8 cellular contexts compared by ENCODE assay signal in genomic region chr17:21252289-21252874, GRCh38. TPM values are rescaled to one million over a fixed set of nuclear protein-coding genes. Genes with fewer than 3 reads are reported as not detected.
DNase-seq lines count a peak whose midpoint lies in the region; ATAC-seq and TF ChIP-seq lines count a peak whose summit lies in the region.

No MANE protein-coding gene starts in this region.

- peak; percentile 6 for ATAC-seq in GM18502 (IDR thresholded peaks at IDR 0.05; ENCODE audit: poor library complexity, unreplicated experiment)
- 0 out of 2 replicates have a peak, but pooled peaks have one; percentile 7 for ATAC-seq in PC-3
- ATAC-seq in GM19455 (IDR thresholded peaks at IDR 0.05; ENCODE audit: unreplicated experiment), result no peak

- no peaks in the 10 kb centered on the region for H4K20me1 ChIP-seq in PC-3 (ENCODE audit: low read length)

- H3K27me3 ChIP-seq in PC-3 (ENCODE audit: low read length) (no peaks in the 10 kb centered on the region), esophagus squamous epithelium (no peaks in the 10 kb centered on the region), rectal smooth muscle tissue (ENCODE audit: control insufficient read depth, insufficient read depth, low read length) (no peaks in the 10 kb centered on the region)

- POLR2A ChIA-PET in PC-3 (lab: Charles Lee; ENCODE audit: unreplicated experiment), result no interaction called here

- H3K27ac ChIP-seq in PC-3 (ENCODE audit: low read length) (no peak overlapping the region), esophagus squamous epithelium (peak overlapping the region; percentile 40 to 89 (median 79)), rectal smooth muscle tissue (ENCODE audit: low read depth, low read length) (no peak overlapping the region)

- no peaks in the 10 kb centered on the region for H3K79me2 ChIP-seq in PC-3 (ENCODE audit: low read length)

- WGBS in esophagus squamous epithelium, 2 donors, result 0 to 38% methylated on average over 4 to 8 of the region's 16 CpGs

- no TSS peak for BruUV-seq in PC-3 (replicated peaks; lab: Mats Ljungman, UMichigan)

- peak overlapping the region; percentile 47; the same call in 1 of the 2 replicates for H2AFZ ChIP-seq in PC-3 (ENCODE audit: low read length)

- DNase-seq in PC-3 (no peak), esophagus squamous epithelium (lab: John Stamatoyannopoulos, UW) (no peak), A172 (ENCODE audit: low spot score) (no peak), C1 segment of cervical spinal cord (lab: John Stamatoyannopoulos, UW) (no peak)
- no peak for DNase-seq in activated CD4-positive, alpha-beta T cell treated with anti-CD3 and anti-CD28 coated beads, Interleukin-2, amount 50 U/mL, for 1 hour

- TF ChIP-seq POLR2A in esophagus squamous epithelium (IDR thresholded peaks at IDR 0.05), result no peak

- CTCF ChIA-PET in PC-3 (lab: Charles Lee), result no interaction called here

- H3K9me3 ChIP-seq in PC-3 (ENCODE audit: low read length) (no peaks in the 10 kb centered on the region), esophagus squamous epithelium (no peaks in the 10 kb centered on the region)

- H3K4me1 ChIP-seq in PC-3 (ENCODE audit: insufficient read depth, low read length), result peaks cover 8% of the 10 kb centered on the region
- H3K4me1 ChIP-seq in esophagus squamous epithelium, result peaks cover 13 to 35% (median 22%) of the 10 kb centered on the region in 3 donors
- H3K4me1 ChIP-seq in rectal smooth muscle tissue (ENCODE audit: control insufficient read depth, insufficient read depth, low read length), result peaks cover 3% of the 10 kb centered on the region

- H3F3A ChIP-seq in PC-3 (ENCODE audit: low read length, unreplicated experiment), result no peaks in the 10 kb centered on the region

- H3K4me3 ChIP-seq in PC-3 (ENCODE audit: low read length) (peak overlapping the region; percentile 55), esophagus squamous epithelium (peak overlapping the region; percentile 47 to 83 (median 60)), rectal smooth muscle tissue (ENCODE audit: low read length) (peak overlapping the region; percentile 70)

- no peaks in the 10 kb centered on the region for H3K36me3 ChIP-seq in PC-3 (ENCODE audit: low read depth, low read length)
- H3K36me3 ChIP-seq in esophagus squamous epithelium, result no peaks in the 10 kb centered on the region
- H3K36me3 ChIP-seq in rectal smooth muscle tissue (ENCODE audit: control insufficient read depth, insufficient read depth, low read length), result no peaks in the 10 kb centered on the region

- intact Hi-C loops in PC-3 (cut with micrococcal nuclease) (loop anchor here (5.0 kb wide), 1 partner anchor 40 kb away; the partner anchor contains the start of gene TMEM11), esophagus squamous epithelium (cut with DNase I) (no loop called here)

- TF ChIP-seq CTCF in PC-3 (conservative IDR thresholded peaks at IDR 0.05; ENCODE audit: low read depth, low read length) (no peak), esophagus squamous epithelium (IDR thresholded peaks at IDR 0.05) (no peak)

- no peak overlapping the region for H3K9ac ChIP-seq in PC-3 (ENCODE audit: low read length)
- H3K9ac ChIP-seq in rectal smooth muscle tissue (ENCODE audit: low read length), result peak overlapping the region; percentile 30

- H3K4me2 ChIP-seq in PC-3 (ENCODE audit: low read length), result peak overlapping the region; percentile 80

- H3K9me2 ChIP-seq in PC-3 (replicated peaks; ENCODE audit: low read length), result no peaks in the 10 kb centered on the region

RNA-seq across cellular contexts. Expression of gene NATD1, which starts 0.8 kb away (rescaled TPM):
- total RNA-seq in PC-3 (2014; rRNA removed), result 0.69 and 0.73 TPM in 2 replicates
- total RNA-seq in esophagus squamous epithelium, result 1 to 10 TPM; 2.4 to 5.1 (median 3.2) TPM
- total RNA-seq in A172 (2014; rRNA removed; shearing (Covaris generic)), result 1.9 and 2.9 TPM in 2 replicates

RNA-seq across cellular contexts. Expression of gene MAP2K3, which starts 32.1 kb away (rescaled TPM):
- total RNA-seq in PC-3 (2014; rRNA removed) (54.0 and 75.2 TPM in 2 replicates), esophagus squamous epithelium (10 to 100 TPM; 24.1 to 53.6 (median 38.4) TPM)
- total RNA-seq in A172 (2014; rRNA removed; shearing (Covaris generic)), result 12.1 and 16.8 TPM in 2 replicates

RNA-seq across cellular contexts. Expression of gene TMEM11, which starts 38.4 kb away (rescaled TPM):
- total RNA-seq in PC-3 (2014; rRNA removed) (58.1 and 70.8 TPM in 2 replicates), esophagus squamous epithelium (10 to 100 TPM; 17.8 to 29.0 (median 20.2) TPM)
- 38.0 and 41.7 TPM in 2 replicates for total RNA-seq in A172 (2014; rRNA removed; shearing (Covaris generic))

Comparison
In these comparisons a context has a peak if more than half of its experiments do, and no peak if none do; other contexts are left out.
1. H3K27ac ChIP-seq: peak in esophagus squamous epithelium (4 of 4); none in PC-3 (single experiment) and rectal smooth muscle tissue (single experiment).
2. Peak in every context shown above with its lines, with median percentiles within 50 percentile points of each other: H3K4me3 ChIP-seq.